ENCODE assay signal across 8 cellular contexts in genomic region chr6:134178230-134179044, GRCh38.
DNase-seq lines count a peak whose midpoint lies in the region; ATAC-seq, FAIRE-seq and TF ChIP-seq lines count a peak whose summit lies in the region.

No MANE protein-coding gene starts in this region.

- in situ Hi-C loops in HepG2 (cut with HindIII; ENCODE audit: extremely low pct_ligation_motif_present, low pct_unique_long_range_greater_than_20kb) = no loop called here

- H3K9me3 ChIP-seq in A549 = no peaks in the 10 kb centered on the region
- H3K9me3 ChIP-seq in duodenal mucosa (ENCODE audit: control insufficient read depth in 1 of 2, low read length in 2 of 2) = peaks cover 0 to 2% of the 10 kb centered on the region in 2 donors
- H3K9me3 ChIP-seq in HepG2 (ENCODE audit: low read length) = no peaks in the 10 kb centered on the region

- no peak for TF ChIP-seq EP300 in A549 (IDR thresholded peaks at IDR 0.05)
- TF ChIP-seq EP300 in HepG2 (IDR thresholded peaks at IDR 0.05; ENCODE audit: low read depth in 2 of 2, low read length in 2 of 2) = no peak
- TF ChIP-seq EP300 in HepG2 (CRISPR knock-in tag; IDR thresholded peaks at IDR 0.05; ENCODE audit: borderline replicate concordance) = no peak

- H3K4me2 ChIP-seq in A549 = peak overlapping the region; percentile 76
- H3K4me2 ChIP-seq in HepG2 (ENCODE audit: low read depth, low read length) = no peak overlapping the region

- FAIRE-seq in A549 (lab: Jason Lieb, UNC) (no peak), HepG2 (lab: Jason Lieb, UNC) (no peak)

- H3K4me3 ChIP-seq in A549 = peak overlapping the region; percentile 20; the same call in 2 of the 3 replicates
- peak overlapping the region; percentile 68 to 79 for H3K4me3 ChIP-seq in duodenal mucosa (ENCODE audit: low read depth in 1 of 2, low read length in 2 of 2)
- H3K4me3 ChIP-seq in HepG2 (replicated peaks in 1 of 3; ENCODE audit: insufficient read depth in 1 of 3, low read depth in 2 of 3, low read length in 3 of 3) = no peak overlapping the region

- no peaks in the 10 kb centered on the region for H3K27me3 Mint-ChIP-seq in activated CD8-positive, alpha-beta T cell treated with anti-CD3 and anti-CD28 coated beads for 36 hours

- H3K36me3 ChIP-seq in duodenal mucosa (ENCODE audit: control insufficient read depth in 1 of 2, insufficient read depth in 2 of 2, low read length in 2 of 2) = peaks cover 5 to 8% of the 10 kb centered on the region in 2 donors
- H3K36me3 ChIP-seq in HepG2 (replicated peaks in 1 of 2; ENCODE audit: control insufficient read depth in 1 of 2, insufficient read depth in 2 of 2, low read length in 2 of 2) = 0 out of 5 replicates have a peak, but pooled peaks cover 0 to under 1% of the 10 kb centered on the region in 2 experiments

- no TSS peak for BruUV-seq in HepG2 (replicated peaks; lab: Mats Ljungman, UMichigan)

- peaks cover 12% of the 10 kb centered on the region for H3K36me3 Mint-ChIP-seq in activated CD8-positive, alpha-beta T cell treated with anti-CD3 and anti-CD28 coated beads for 36 hours (ENCODE audit: low read depth)

- CTCF ChIA-PET in A549 (lab: Yijun Ruan, JAX) (interaction anchor here (0.6 to 3.3 kb wide), 32 partner anchors 12 to 761 kb away, joined by 3 to 17 read pairs (median 4); no protein-coding TSS in a partner anchor), HepG2 (lab: Yijun Ruan, JAX; ENCODE audit: low intra/inter-chr PET ratio, low total read pairs) (interaction anchor here (1.0 kb wide), 1 partner anchor 20 kb away, joined by 3 read pairs; no protein-coding TSS in a partner anchor)
- CTCF ChIA-PET in activated CD8-positive, alpha-beta T cell treated with anti-CD3 and anti-CD28 coated beads for 36 hours (lab: Charles Lee) = interaction anchor here (0.7 to 3.2 kb wide), 16 partner anchors 16 to 762 kb away, joined by 3 to 22 read pairs (median 3); no protein-coding TSS in a partner anchor

- TF ChIP-seq RAD21 in A549 (conservative IDR thresholded peaks at IDR 0.05 in 1 of 2, IDR thresholded peaks at IDR 0.05 in 1 of 2) (peak; percentile 90), HepG2 (CRISPR knock-in tag; IDR thresholded peaks at IDR 0.05) (peak; percentile 79)

- H4K20me1 ChIP-seq in HepG2 (ENCODE audit: insufficient read depth, low read length) = peaks cover 5% of the 10 kb centered on the region; the same call in 1 of the 2 replicates

- H3K4me3 Mint-ChIP-seq in activated CD8-positive, alpha-beta T cell treated with anti-CD3 and anti-CD28 coated beads for 36 hours = peak overlapping the region; percentile 98

- POLR2A ChIA-PET in A549 (lab: Yijun Ruan, JAX) = interaction anchor here (0.5 to 1.1 kb wide), 3 partner anchors 110 to 351 kb away, joined by 3 to 8 read pairs (median 3); no protein-coding TSS in a partner anchor
- POLR2A ChIA-PET in activated CD8-positive, alpha-beta T cell treated with anti-CD3 and anti-CD28 coated beads for 36 hours (lab: Charles Lee) = interaction anchor here (0.6 to 1.8 kb wide), 5 partner anchors 69 to 238 kb away, joined by 3 to 8 read pairs (median 4); no protein-coding TSS in a partner anchor
- POLR2A ChIA-PET in HepG2 (lab: Yijun Ruan, JAX) = interaction anchor here (0.7 to 3.9 kb wide), 2 partner anchors 18 to 20 kb away, joined by 3 to 15 read pairs; no protein-coding TSS in a partner anchor

- TF ChIP-seq POLR2A in A549 (IDR thresholded peaks at IDR 0.05; ENCODE audit: low read length) (no peak), HepG2 (IDR thresholded peaks at IDR 0.05; ENCODE audit: insufficient read depth in 1 of 2, low read depth in 2 of 2, low read length in 2 of 2) (no peak)

- no peak overlapping the region for H2AFZ ChIP-seq in HepG2 (ENCODE audit: low read length)

- H3K27ac Mint-ChIP-seq in activated CD8-positive, alpha-beta T cell treated with anti-CD3 and anti-CD28 coated beads for 36 hours = peak overlapping the region; percentile 98

- peak; percentile 73 to 78 for ATAC-seq in A549
- ATAC-seq in GM21723 (IDR thresholded peaks at IDR 0.05; ENCODE audit: unreplicated experiment) = peak; percentile 24
- ATAC-seq in activated CD8-positive, alpha-beta T cell treated with anti-CD3 and anti-CD28 coated beads for 36 hours = peak; percentile 76
- ATAC-seq in HepG2 = peak; percentile 14
- ATAC-seq in HG03342 (IDR thresholded peaks at IDR 0.05; ENCODE audit: unreplicated experiment) = no peak

- H3K27me3 ChIP-seq in duodenal mucosa (ENCODE audit: control insufficient read depth in 1 of 2, insufficient read depth in 2 of 2, low read length in 2 of 2) (no peaks in the 10 kb centered on the region), HepG2 (ENCODE audit: control insufficient read depth in 1 of 2, insufficient read depth in 2 of 2, low read length in 2 of 2) (no peaks in the 10 kb centered on the region; a peak in 1 of 5 replicates)

- no peaks in the 10 kb centered on the region for H3K9me3 Mint-ChIP-seq in activated CD8-positive, alpha-beta T cell treated with anti-CD3 and anti-CD28 coated beads for 36 hours

- TF ChIP-seq CTCF in A549 (IDR thresholded peaks at IDR 0.05) = peak; percentile 76
- peak; percentile 44 for TF ChIP-seq CTCF in activated CD8-positive, alpha-beta T cell treated with anti-CD3 and anti-CD28 coated beads for 36 hours (IDR thresholded peaks at IDR 0.05)
- peak; percentile 66 for TF ChIP-seq CTCF in HepG2 (CRISPR knock-in tag; IDR thresholded peaks at IDR 0.05)

- peaks cover 29% of the 10 kb centered on the region for H3K4me1 Mint-ChIP-seq in activated CD8-positive, alpha-beta T cell treated with anti-CD3 and anti-CD28 coated beads for 36 hours (ENCODE audit: low read depth)

- peak; percentile 75 to 91 for DNase-seq in A549 (ENCODE audit: low read depth in 1 of 2, low spot score in 1 of 2)
- DNase-seq in NCI-H526 treated with DMSO at 0.1 percent for 48 hours (lab: John Stamatoyannopoulos, UW) = peak; percentile 92
- peak; percentile 90 for DNase-seq in activated CD8-positive, alpha-beta T cell treated with anti-CD3 and anti-CD28 coated beads for 36 hours
- DNase-seq in HepG2 (ENCODE audit: low spot score) = peak; percentile 78
- peak; percentile 82 for DNase-seq in stimulated activated CD4-positive, alpha-beta T cell treated with anti-CD3 and anti-CD28 coated beads, Interleukin-2, amount 100 ng/mL, for 4 hours (ENCODE audit: low read depth)

- H3K27ac ChIP-seq in A549 (peak overlapping the region; percentile 71 to 89), duodenal mucosa (ENCODE audit: low read depth, low read length) (peak overlapping the region; percentile 74), HepG2 (ENCODE audit: extremely low read length, insufficient read depth, low read length) (no peak overlapping the region)

- WGBS in A549 (ENCODE audit: missing lambda C conversion rate) = 8% methylated on average over 28 of the region's 28 CpGs
- WGBS in HepG2 (ENCODE audit: low lambda C conversion rate) = 72% methylated on average over 28 of the region's 28 CpGs

- H3K9ac ChIP-seq in duodenal mucosa (ENCODE audit: low read depth in 1 of 2, low read length in 2 of 2) (peak overlapping the region; percentile 63 to 87), HepG2 (ENCODE audit: insufficient read depth, low read depth, low read length) (no peak overlapping the region)

- peaks cover 12% of the 10 kb centered on the region for H3K79me2 ChIP-seq in HepG2 (ENCODE audit: insufficient read depth, low read length)

- intact Hi-C loops in activated CD8-positive, alpha-beta T cell treated with anti-CD3 and anti-CD28 coated beads for 36 hours (cut with micrococcal nuclease) = loop anchor here (2.0 to 10.0 kb wide), 3 partner anchors 58 to 346 kb away; no protein-coding TSS in a partner anchor
- intact Hi-C loops in HepG2 (cut with micrococcal nuclease; ENCODE audit: unreplicated experiment) = loop anchor here (10.0 kb wide), 1 partner anchor 146 kb away; no protein-coding TSS in a partner anchor

- H3K4me1 ChIP-seq in A549 (peaks cover 35% of the 10 kb centered on the region), duodenal mucosa (ENCODE audit: control insufficient read depth in 1 of 2, insufficient read depth in 2 of 2, low read length in 2 of 2) (peaks cover 0 to 15% of the 10 kb centered on the region in 2 donors), HepG2 (ENCODE audit: insufficient read depth, low read length) (peaks cover 65% of the 10 kb centered on the region)

TF ChIP-seq in A549, 52 proteins besides CTCF, POLR2A, EP300 and RAD21:
- TF ChIP-seq MAX (IDR thresholded peaks at IDR 0.05) (peak; percentile 36; the same call in 1 of the 2 replicates), FOXS1 (CRISPR knock-in tag; IDR thresholded peaks at IDR 0.05) (no peak), TFCP2L1 (CRISPR knock-in tag; IDR thresholded peaks at IDR 0.05) (no peak), SMC3 (IDR thresholded peaks at IDR 0.05) (peak; percentile 90), CEBPB (IDR thresholded peaks at IDR 0.05) (0 out of 4 replicates have a peak, but pooled peaks of 1 of the 2 experiments have one; percentile 25)

TF ChIP-seq in HepG2, 621 proteins besides CTCF, POLR2A, EP300 and RAD21 (continues in another document):
- peak; percentile 21; the same call in 1 of the 2 replicates for TF ChIP-seq ZNF687 (CRISPR knock-in tag; IDR thresholded peaks at IDR 0.05)
- peak; percentile 40; the same call in 1 of the 2 replicates for TF ChIP-seq HOXA3 (CRISPR knock-in tag; IDR thresholded peaks at IDR 0.05)
- TF ChIP-seq GATAD1 (CRISPR knock-in tag; IDR thresholded peaks at IDR 0.05) = 0 out of 2 replicates have a peak, but pooled peaks have one; percentile 18

Comparison
In these comparisons a context has a peak if more than half of its experiments do, and no peak if none do; other contexts are left out.
1. H3K4me3 ChIP-seq: peak in A549 (single experiment) and duodenal mucosa (2 of 2); none in HepG2 (0 of 3).
2. Of the 38 proteins assayed by ChIP-seq in both HepG2 and A549: peak only in HepG2: CHD4; only in A549: MAX; in both: CTCF, RAD21 and SMC3; in neither: 31; mixed calls (peak in some experiments, not most) for 2.
3. Peak in every context shown above with its lines, with median percentiles within 50 percentile points of each other: DNase-seq and CTCF ChIP-seq.